12 cellular contexts compared by ENCODE assay signal in the genomic region with DNA sequence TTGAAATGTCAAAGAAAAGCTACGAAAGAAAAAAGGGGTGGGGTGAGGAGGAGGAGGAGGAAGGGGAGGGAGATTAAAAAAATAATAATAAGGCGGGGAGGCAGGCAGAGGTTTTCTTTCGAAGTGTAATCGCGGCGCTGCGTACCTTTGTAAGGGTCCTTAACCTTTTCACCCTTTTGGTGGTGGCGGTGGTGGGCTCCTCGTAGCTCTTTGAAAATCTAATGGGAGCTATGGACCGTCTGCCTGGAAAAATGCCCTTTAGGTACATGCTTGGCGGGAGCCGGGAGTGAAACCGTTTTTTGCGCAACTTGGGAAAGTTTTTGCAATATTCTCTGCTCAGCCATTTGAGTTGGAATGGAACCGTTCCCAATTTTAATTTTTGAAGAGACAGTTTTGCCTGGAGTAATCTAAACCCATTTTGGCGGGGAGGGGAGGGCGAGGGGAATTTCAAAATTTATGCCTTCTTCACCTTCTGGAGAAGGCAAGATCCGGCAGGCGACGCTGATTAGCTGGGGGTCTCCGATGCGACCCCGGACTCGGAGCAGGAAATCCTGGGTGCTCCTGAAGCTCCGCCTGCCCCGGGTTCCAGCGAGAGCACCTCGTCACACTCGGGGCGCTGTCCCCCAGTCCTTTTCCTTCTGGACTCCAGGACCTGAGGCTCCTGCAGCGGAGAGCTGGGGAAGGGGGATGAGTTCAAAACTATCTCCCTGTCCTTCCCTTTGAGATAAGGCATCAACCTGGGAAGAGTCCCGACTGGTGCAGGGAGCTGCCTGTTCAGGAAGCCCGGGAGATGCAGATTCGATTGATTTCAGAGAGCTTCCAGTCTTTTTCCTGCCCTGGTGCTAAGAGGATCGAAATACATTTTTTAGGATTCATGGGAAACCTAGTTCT.
DNase-seq lines count a peak whose midpoint lies in the region; ATAC-seq and TF ChIP-seq lines count a peak whose summit lies in the region.
"Had no signal": no experiment of that assay in that cellular context is flagged by ENCODE, and none has a peak within 500 bp of the region (broad histone marks: within the 10 kb centered on the region; RNA-seq: fewer than 3 reads in every experiment).

No MANE protein-coding gene starts in this region.

- no peaks in the 10 kb centered on the region for H3K36me3 Mint-ChIP-seq in CD8-positive, alpha-beta T cell

- no peak for ATAC-seq in CD8-positive, alpha-beta T cell
- ATAC-seq in omental fat pad (ENCODE audit: low FRiP score), result peak; percentile 62

- peaks cover 15% of the 10 kb centered on the region for H3K4me1 Mint-ChIP-seq in CD8-positive, alpha-beta T cell (ENCODE audit: low read depth)

- peaks cover 10% of the 10 kb centered on the region for H3K27me3 ChIP-seq in CD8-positive, alpha-beta T cell (ENCODE audit: insufficient read depth, low read length)
- H3K27me3 ChIP-seq in NT2/D1 (ENCODE audit: insufficient read depth, insufficient read length) (peaks cover 72% of the 10 kb centered on the region), dorsolateral prefrontal cortex (peaks cover 16 to 88% (median 78%) of the 10 kb centered on the region in 45 donors)

- H3K27ac ChIP-seq in CD8-positive, alpha-beta T cell (ENCODE audit: low read depth, low read length), result no peak overlapping the region
- H3K27ac ChIP-seq in dorsolateral prefrontal cortex, result no peak overlapping the region
- H3K27ac ChIP-seq: PC-9 had no signal

- POLR2A ChIA-PET in CD8-positive, alpha-beta T cell (lab: Charles Lee), result no interaction called here

- DNase-seq in CD8-positive, alpha-beta T cell, result no peak
- DNase-seq in NT2/D1 (ENCODE audit: low read depth, low spot score), result no peak
- peak; percentile 13 for DNase-seq in fibroblast of villous mesenchyme (ENCODE audit: low read depth)
- no peak for DNase-seq in omental fat pad (ENCODE audit: low spot score)
- no peak for DNase-seq in dorsolateral prefrontal cortex
- DNase-seq in dedifferentiated amniotic fluid mesenchymal stem cell (ENCODE audit: extremely low spot score), result no peak
- DNase-seq in activated CD4-positive, alpha-beta T cell treated with anti-CD3 and anti-CD28 coated beads, Interleukin-2, amount 50 U/mL, for 4 hours, result no peak
- DNase-seq in NOMO-1 treated with dmso at 0.1 percent for 144 hours (lab: John Stamatoyannopoulos, UW; ENCODE audit: unreplicated experiment), result no peak
- DNase-seq: activated CD4-positive, alpha-beta T cell treated with anti-CD3 and anti-CD28 coated beads for 4 hours; central memory CD4-positive, alpha-beta T cell; DND-41; PC-9 had no signal

- H3K27me3 Mint-ChIP-seq in CD8-positive, alpha-beta T cell (ENCODE audit: low read depth), result peaks cover 57% of the 10 kb centered on the region

- H3K9me3 Mint-ChIP-seq in CD8-positive, alpha-beta T cell, result no peaks in the 10 kb centered on the region

- H3K4me1 ChIP-seq in CD8-positive, alpha-beta T cell (ENCODE audit: insufficient read depth, low read length), result peaks cover 14% of the 10 kb centered on the region
- H3K4me1 ChIP-seq in NT2/D1 (ENCODE audit: insufficient read depth, insufficient read length), result no peaks in the 10 kb centered on the region

- H3K27ac Mint-ChIP-seq in CD8-positive, alpha-beta T cell, result no peak overlapping the region

- H3K9ac ChIP-seq in NT2/D1 (ENCODE audit: insufficient read length, low read depth), result peak overlapping the region; percentile 51

- peak overlapping the region; percentile 18 for H3K4me3 Mint-ChIP-seq in CD8-positive, alpha-beta T cell

- H3K36me3 ChIP-seq in CD8-positive, alpha-beta T cell (ENCODE audit: insufficient read depth, low read length), result no peaks in the 10 kb centered on the region
- no peaks in the 10 kb centered on the region for H3K36me3 ChIP-seq in NT2/D1 (ENCODE audit: insufficient read depth, insufficient read length, low read length)

- no peak for TF ChIP-seq CTCF in CD8-positive, alpha-beta T cell (IDR thresholded peaks at IDR 0.05)
- TF ChIP-seq CTCF in fibroblast of villous mesenchyme (IDR thresholded peaks at IDR 0.05; ENCODE audit: insufficient read depth, low read depth, low read length) (no peak), omental fat pad (IDR thresholded peaks at IDR 0.05) (no peak), dorsolateral prefrontal cortex (IDR thresholded peaks at IDR 0.05 in 54 of 56, conservative IDR thresholded peaks at IDR 0.05 in 2 of 56; ENCODE audit: low read depth in 1 of 56, partially characterized antibody in 56 of 56) (no peak)

- peak overlapping the region; percentile 23 for H3K4me3 ChIP-seq in CD8-positive, alpha-beta T cell (ENCODE audit: low read depth, low read length)
- peak overlapping the region; percentile 36 for H3K4me3 ChIP-seq in NT2/D1 (ENCODE audit: insufficient read length, low read depth)
- peak overlapping the region; percentile 51 for H3K4me3 ChIP-seq in fibroblast of villous mesenchyme (ENCODE audit: low read depth, low read length)
- peak overlapping the region in 28 of 59 donors; percentile 2 to 50 (median 35) for H3K4me3 ChIP-seq in dorsolateral prefrontal cortex
- H3K4me3 ChIP-seq: PC-9 had no signal

- H3K9me3 ChIP-seq in CD8-positive, alpha-beta T cell (ENCODE audit: low read length), result no peaks in the 10 kb centered on the region
- peaks cover 7% of the 10 kb centered on the region; the same call in 1 of the 2 replicates for H3K9me3 ChIP-seq in NT2/D1 (ENCODE audit: insufficient read depth, low read length)

- CTCF ChIA-PET in CD8-positive, alpha-beta T cell (lab: Charles Lee), result interaction anchor here (0.9 to 1.5 kb wide), 2 partner anchors 8 to 28 kb away, joined by 3 read pairs; no protein-coding TSS in a partner anchor

- intact Hi-C loops in CD8-positive, alpha-beta T cell (cut with DNase I, micrococcal nuclease), result no loop called here
- intact Hi-C loops in dorsolateral prefrontal cortex (cut with DNase I), result no loop called here
